Comparison of ENCODE assay signal across 27 cellular contexts in the genomic region with DNA sequence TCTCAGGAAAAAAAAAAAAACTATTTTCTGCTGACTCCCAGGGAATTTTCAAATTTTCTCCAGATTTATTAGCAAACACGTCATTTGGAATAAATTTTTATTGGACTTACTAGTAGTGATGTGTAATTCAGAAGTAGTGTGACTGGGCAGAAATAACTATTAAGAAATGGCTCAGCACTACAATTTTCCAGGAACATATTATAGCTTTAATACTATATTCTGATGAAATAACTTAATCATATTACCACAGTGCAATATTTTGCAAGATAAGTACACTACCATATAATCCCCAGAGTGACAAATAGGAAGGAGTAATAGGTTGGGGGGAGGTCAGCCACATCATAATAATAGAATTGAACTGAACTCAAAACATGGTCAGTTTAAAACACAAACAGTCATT. TPM values are rescaled to one million over a fixed set of nuclear protein-coding genes. Genes with fewer than 3 reads are reported as not detected.
DNase-seq lines count a peak whose midpoint lies in the region; ATAC-seq and TF ChIP-seq lines count a peak whose summit lies in the region.
"Had no signal": no experiment of that assay in that cellular context is flagged by ENCODE, and none has a peak within 500 bp of the region (broad histone marks: within the 10 kb centered on the region; RNA-seq: fewer than 3 reads in every experiment).

No MANE protein-coding gene starts in this region.

- peaks cover 2 to 16% (median 13%) of the 10 kb centered on the region in 7 donors for H3K9me3 Mint-ChIP-seq in CD14-positive monocyte

- POLR2A ChIA-PET in PC-3 (lab: Charles Lee; ENCODE audit: unreplicated experiment), result no interaction called here

- H3K27me3 Mint-ChIP-seq in CD14-positive monocyte (ENCODE audit: low read depth in 3 of 3), result no peaks in the 10 kb centered on the region

- no peak for TF ChIP-seq POLR2A in body of pancreas (IDR thresholded peaks at IDR 0.05)

- H3K4me3 Mint-ChIP-seq in CD14-positive monocyte, result no peak overlapping the region
- H3K4me3 Mint-ChIP-seq: activated T-helper 17 cell treated with anti-CD3 and anti-CD28 coated beads, Interleukin-2, amount 50 U/mL, for 72 hours had no signal

- H3K4me3 ChIP-seq in PC-3 (ENCODE audit: low read length) (no peak overlapping the region), fibroblast of pulmonary artery (replicated peaks; ENCODE audit: low read depth, low read length) (no peak overlapping the region), body of pancreas (no peak overlapping the region)
- H3K4me3 ChIP-seq: heart left ventricle, MG63, SJSA1, spleen, upper lobe of left lung had no signal

- H3K27ac Mint-ChIP-seq in CD14-positive monocyte, result peak overlapping the region; percentile 48 to 87 (median 81)
- H3K27ac Mint-ChIP-seq: activated naive CD4-positive, alpha-beta T cell treated with anti-CD3 and anti-CD28 coated beads, Interleukin-2, amount 50 U/mL, for 72 hours; activated T-helper 17 cell treated with anti-CD3 and anti-CD28 coated beads, Interleukin-2, amount 50 U/mL, for 72 hours had no signal

- no peaks in the 10 kb centered on the region for H3F3A ChIP-seq in PC-3 (ENCODE audit: low read length, unreplicated experiment)

- peaks cover 0 to 3% of the 10 kb centered on the region in 2 donors for H3K36me3 Mint-ChIP-seq in CD14-positive monocyte

- no peaks in the 10 kb centered on the region for H3K9me2 ChIP-seq in PC-3 (replicated peaks; ENCODE audit: low read length)

- H3K27ac ChIP-seq in PC-3 (ENCODE audit: low read length) (peak overlapping the region; percentile 31), body of pancreas (no peak overlapping the region)
- H3K27ac ChIP-seq: heart left ventricle, parathyroid adenoma, SJSA1, spleen, upper lobe of left lung had no signal

- TF ChIP-seq CTCF in CD14-positive monocyte (IDR thresholded peaks at IDR 0.05) (no peak), PC-3 (conservative IDR thresholded peaks at IDR 0.05; ENCODE audit: low read depth, low read length) (no peak), fibroblast of pulmonary artery (IDR thresholded peaks at IDR 0.05; ENCODE audit: low read length, missing control alignments) (no peak), body of pancreas (IDR thresholded peaks at IDR 0.05) (no peak)

- no peak overlapping the region for H3K9ac ChIP-seq in PC-3 (ENCODE audit: low read length)
- H3K9ac ChIP-seq: parathyroid adenoma had no signal

- no peaks in the 10 kb centered on the region for H3K79me2 ChIP-seq in PC-3 (ENCODE audit: low read length)
- H3K79me2 ChIP-seq: parathyroid adenoma had no signal

- no TSS peak for BruUV-seq in PC-3 (replicated peaks; lab: Mats Ljungman, UMichigan)

- intact Hi-C loops in CD14-positive monocyte (cut with micrococcal nuclease), result loop anchor here in 1 of 2 donors (10.0 kb wide), 1 partner anchor 997 kb away; the partner anchor contains the start of gene FMNL2
- intact Hi-C loops in PC-3 (cut with micrococcal nuclease), result no loop called here
- intact Hi-C loops in body of pancreas (cut with DNase I), result no loop called here

- H3K36me3 ChIP-seq in PC-3 (ENCODE audit: low read depth, low read length), result no peaks in the 10 kb centered on the region
- H3K36me3 ChIP-seq in body of pancreas (replicated peaks in 1 of 2; ENCODE audit: insufficient read depth in 1 of 2, low read depth in 2 of 2), result no peaks in the 10 kb centered on the region
- H3K36me3 ChIP-seq: heart left ventricle, MG63, SJSA1, spleen, upper lobe of left lung had no signal

- H3K4me1 ChIP-seq in PC-3 (ENCODE audit: insufficient read depth, low read length) (peaks cover 22% of the 10 kb centered on the region), body of pancreas (no peaks in the 10 kb centered on the region)
- H3K4me1 ChIP-seq: parathyroid adenoma, spleen had no signal

- CTCF ChIA-PET in PC-3 (lab: Charles Lee), result no interaction called here

- ATAC-seq in PC-3 (peak; percentile 35; the same call in 1 of the 2 replicates), body of pancreas (no peak), GM21529 (IDR thresholded peaks at IDR 0.05; ENCODE audit: unreplicated experiment) (no peak)
- ATAC-seq: activated naive CD4-positive, alpha-beta T cell treated with anti-CD3 and anti-CD28 coated beads, Interleukin-2, amount 50 U/mL, for 72 hours; activated T-helper 17 cell treated with anti-CD3 and anti-CD28 coated beads, Interleukin-2, amount 50 U/mL, for 72 hours; heart left ventricle had no signal

- H3K27me3 ChIP-seq in PC-3 (ENCODE audit: low read length) (no peaks in the 10 kb centered on the region), body of pancreas (no peaks in the 10 kb centered on the region)
- H3K27me3 ChIP-seq: heart left ventricle, MG63, SJSA1, spleen, upper lobe of left lung had no signal

- H3K4me1 Mint-ChIP-seq in CD14-positive monocyte, result peaks cover 45% of the 10 kb centered on the region
- H3K4me1 Mint-ChIP-seq: activated T-helper 17 cell treated with anti-CD3 and anti-CD28 coated beads, Interleukin-2, amount 50 U/mL, for 72 hours had no signal

- H3K9me3 ChIP-seq in PC-3 (ENCODE audit: low read length) (no peaks in the 10 kb centered on the region), body of pancreas (no peaks in the 10 kb centered on the region)
- H3K9me3 ChIP-seq: MG63, SJSA1, upper lobe of left lung had no signal

- H2AFZ ChIP-seq in PC-3 (ENCODE audit: low read length), result no peak overlapping the region
- H2AFZ ChIP-seq: parathyroid adenoma had no signal

- 42 to 60% methylated on average over 1 of the region's 1 CpG for WGBS in body of pancreas, 2 donors

- no peak for DNase-seq in CD14-positive monocyte (ENCODE audit: low spot score)
- DNase-seq in PC-3, result peak; percentile 49
- DNase-seq in fibroblast of pulmonary artery (ENCODE audit: low read depth), result peak; percentile 68
- peak; percentile 58 for DNase-seq in stromal cell of bone marrow (ENCODE audit: low read depth)
- no peak for DNase-seq in body of pancreas
- no peak for DNase-seq in AG20443 (ENCODE audit: low spot score)
- DNase-seq: activated CD4-positive, alpha-beta T cell treated with anti-CD3 and anti-CD28 coated beads, Interleukin-2, amount 50 U/mL, for 48 hours; activated CD8-positive, alpha-beta memory T cell treated with anti-CD3 and anti-CD28 coated beads, Interleukin-2, amount 50 U/mL, for 4 hours; DMS53; GF-D8; heart left ventricle; KBM-7; mammary epithelial cell; NCI-H2029 treated with DMSO at 0.1 percent for 48 hours; NCI-H2227 treated with DMSO at 0.1 percent for 48 hours; spleen; stimulated activated CD4-positive, alpha-beta T cell treated with anti-CD3 and anti-CD28 coated beads, Interleukin-2, amount 100 ng/mL, for 48 hours; substantia nigra; upper lobe of left lung had no signal

- H3K4me2 ChIP-seq in PC-3 (ENCODE audit: low read length), result no peak overlapping the region

- no peaks in the 10 kb centered on the region for H4K20me1 ChIP-seq in PC-3 (ENCODE audit: low read length)

RNA-seq across cellular contexts. Expression of gene TNFAIP6, which starts 19.7 kb away (rescaled TPM):
- polyA plus RNA-seq in CD14-positive monocyte, result 1 to 10 TPM; 3.5 to 8.2 TPM
- total RNA-seq in PC-3 (2014; rRNA removed), result not detected in 2 replicates
- 1 to 10 TPM in 1 of 2 donors, not detected in 1; 5.3 TPM for total RNA-seq in body of pancreas
- total RNA-seq: activated naive CD4-positive, alpha-beta T cell treated with anti-CD3 and anti-CD28 coated beads, Interleukin-2, amount 50 U/mL, for 72 hours; activated T-helper 17 cell treated with anti-CD3 and anti-CD28 coated beads, Interleukin-2, amount 50 U/mL, for 72 hours; T-helper 1 cell treated with Interleukin-12 subunit alpha and Interleukin-12 subunit beta and Interleukin-4 antibody, amounts not matched to agents 30 ng/mL and 1 ng/mL, for 36 hours had no signal
- polyA plus RNA-seq: neural cell had no signal

RNA-seq across cellular contexts. Expression of gene NMI, which starts 48.2 kb away (rescaled TPM):
- 10 to 100 TPM; 72.3 to 83.0 TPM for polyA plus RNA-seq in CD14-positive monocyte
- 9.9 and 19.4 TPM in 2 replicates for total RNA-seq in PC-3 (2014; rRNA removed)
- total RNA-seq in body of pancreas, result 1 to 10 TPM; 4.2 to 7.9 TPM
- polyA plus RNA-seq: neural cell had no signal

Comparison
In these comparisons a context has a peak if more than half of its experiments do, and no peak if none do; other contexts are left out.
1. DNase-seq: peak in PC-3 (single experiment), fibroblast of pulmonary artery (single experiment) and stromal cell of bone marrow (single experiment); none in CD14-positive monocyte (single experiment), body of pancreas (0 of 4) and AG20443 (single experiment).